In genomic region chr9:7118653-7119052, GRCh38 we compare ENCODE assay signal across 17 cellular contexts.
A peak's percentile ranks its signal among the peaks of the same experiment; 100 is the strongest.
DNase-seq lines count a peak whose midpoint lies in the region; ATAC-seq and TF ChIP-seq lines count a peak whose summit lies in the region.
"Had no signal": no experiment of that assay in that cellular context is flagged by ENCODE, and none has a peak within 500 bp of the region (broad histone marks: within the 10 kb centered on the region; RNA-seq: fewer than 3 reads in every experiment).

No MANE protein-coding gene starts in this region.

- H3K4me3 ChIP-seq in GM12865 (ENCODE audit: low read depth, low read length) (no peak overlapping the region), aorta (ENCODE audit: low read length in 2 of 2) (no peak overlapping the region)
- H3K4me3 ChIP-seq: gastroesophageal sphincter, uterus had no signal

- ATAC-seq in HG03095 (IDR thresholded peaks at IDR 0.05; ENCODE audit: unreplicated experiment) (peak; percentile 33), foreskin keratinocyte (peak; percentile 41), aorta (ENCODE audit: low FRiP score) (no peak), HG03439 (IDR thresholded peaks at IDR 0.05; ENCODE audit: unreplicated experiment) (no peak)
- ATAC-seq: gastroesophageal sphincter had no signal

- no peak for TF ChIP-seq CTCF in GM12865 (IDR thresholded peaks at IDR 0.05; ENCODE audit: insufficient read depth, low read depth, low read length, missing control alignments)
- no peak for TF ChIP-seq CTCF in GM20000 (IDR thresholded peaks at IDR 0.05; ENCODE audit: extremely low read depth, missing control alignments)
- TF ChIP-seq CTCF in foreskin keratinocyte (conservative IDR thresholded peaks at IDR 0.05): no peak

- H3K27me3 ChIP-seq in foreskin keratinocyte (no peaks in the 10 kb centered on the region), aorta (ENCODE audit: control insufficient read depth in 1 of 2, insufficient read depth in 2 of 2, low read length in 1 of 2) (no peaks in the 10 kb centered on the region)
- H3K27me3 ChIP-seq: gastroesophageal sphincter, uterus had no signal

- intact Hi-C loops in aorta (cut with DNase I): no loop called here

- H3K9me3 ChIP-seq in aorta (ENCODE audit: control insufficient read depth, low read length): no peaks in the 10 kb centered on the region
- H3K9me3 ChIP-seq: gastroesophageal sphincter, uterus had no signal

- 92 to 96% methylated on average over 5 of the region's 5 CpGs for WGBS in aorta, 2 donors

- CTCF ChIA-PET in HEK293T (lab: Yijun Ruan, JAX): no interaction called here

- no peaks in the 10 kb centered on the region for H3K36me3 ChIP-seq in aorta (ENCODE audit: control insufficient read depth in 1 of 2, insufficient read depth in 2 of 2, low read length in 1 of 2)
- H3K36me3 ChIP-seq: uterus had no signal

- peaks cover 3% of the 10 kb centered on the region for H3K4me1 ChIP-seq in foreskin keratinocyte
- no peaks in the 10 kb centered on the region for H3K4me1 ChIP-seq in aorta (ENCODE audit: control insufficient read depth in 1 of 2, insufficient read depth in 2 of 2, low read length in 2 of 2)
- H3K4me1 ChIP-seq: gastroesophageal sphincter, uterus had no signal

- POLR2A ChIA-PET in HEK293T (lab: Yijun Ruan, JAX): no interaction called here

- H3K27ac ChIP-seq in foreskin keratinocyte (peak overlapping the region; percentile 1), aorta (ENCODE audit: low read depth in 1 of 2, low read length in 2 of 2) (no peak overlapping the region)
- H3K27ac ChIP-seq: gastroesophageal sphincter, uterus had no signal

- DNase-seq in GM12865 (ENCODE audit: low read depth): peak; percentile 51
- DNase-seq in GM20000 (ENCODE audit: low spot score): peak; percentile 16
- no peak for DNase-seq in foreskin keratinocyte
- no peak for DNase-seq in aorta
- DNase-seq in HEK293T (ENCODE audit: extremely low spot score): no peak
- DNase-seq in hepatic stellate cell (ENCODE audit: low spot score): no peak
- DNase-seq: activated CD4-positive, alpha-beta T cell treated with anti-CD3 and anti-CD28 coated beads, Interleukin-2, amount 50 U/mL, for 1 hour; KBM-7; kidney; naive B cell; NCI-H146; NCI-H748 treated with DMSO at 0.1 percent for 48 hours; stimulated activated CD4-positive, alpha-beta T cell treated with anti-CD3 and anti-CD28 coated beads, Interleukin-2, amount 100 ng/mL, for 24 hours; uterus had no signal

TF ChIP-seq in HEK293T, 16 proteins besides CTCF, POLR2A, EP300 and RAD21:
- no peak for TF ChIP-seq PKNOX1 (IDR thresholded peaks at IDR 0.05)

Comparison
In these comparisons a context has a peak if more than half of its experiments do, and no peak if none do; other contexts are left out.
1. DNase-seq: peak in GM12865 (single experiment) and GM20000 (single experiment); none in foreskin keratinocyte (0 of 2), aorta (0 of 2), HEK293T (single experiment) and hepatic stellate cell (single experiment).
2. ATAC-seq: peak in HG03095 (single experiment) and foreskin keratinocyte (single experiment); none in aorta (single experiment) and HG03439 (single experiment).